In genomic region chr5:35246928-35247644, GRCh38 we compare ENCODE assay signal across 12 cellular contexts. TPM values are rescaled to one million over a fixed set of nuclear protein-coding genes. Genes with fewer than 3 reads are reported as not detected.
DNase-seq lines count a peak whose midpoint lies in the region; ATAC-seq and TF ChIP-seq lines count a peak whose summit lies in the region.
"Had no signal": no experiment of that assay in that cellular context is flagged by ENCODE, and none has a peak within 500 bp of the region (broad histone marks: within the 10 kb centered on the region; RNA-seq: fewer than 3 reads in every experiment).

No MANE protein-coding gene starts in this region.

- H3K36me3 ChIP-seq in GM06990 (ENCODE audit: control insufficient read depth, insufficient read depth, low read length) (no peaks in the 10 kb centered on the region), ovary (no peaks in the 10 kb centered on the region), esophagus muscularis mucosa (no peaks in the 10 kb centered on the region)

- no peaks in the 10 kb centered on the region for H3K36me3 Mint-ChIP-seq in activated CD8-positive, alpha-beta T cell treated with anti-CD3 and anti-CD28 coated beads, Interleukin-2, amount 10 ng/mL, durations not matched to agents 7 days and 5 days (ENCODE audit: low read depth)
- H3K36me3 Mint-ChIP-seq in T-cell = no peaks in the 10 kb centered on the region
- H3K36me3 Mint-ChIP-seq: CD8-positive, alpha-beta T cell had no signal

- H3K4me1 ChIP-seq in ovary (ENCODE audit: insufficient read depth) (peaks cover 9% of the 10 kb centered on the region), esophagus muscularis mucosa (peaks cover 0 to 13% (median 9%) of the 10 kb centered on the region in 4 donors)

- ATAC-seq in activated CD8-positive, alpha-beta T cell treated with anti-CD3 and anti-CD28 coated beads, Interleukin-2, amount 10 ng/mL, durations not matched to agents 7 days and 5 days = no peak
- ATAC-seq in T-cell (replicated peaks in 1 of 4) = no peak
- ATAC-seq: CD8-positive, alpha-beta T cell had no signal

- TF ChIP-seq EP300 in ovary (IDR thresholded peaks at IDR 0.05) (no peak), esophagus muscularis mucosa (IDR thresholded peaks at IDR 0.05) (no peak)

- DNase-seq in GM06990 (ENCODE audit: extremely low read depth, insufficient read length) = peak; percentile 13
- peak; percentile 45 for DNase-seq in RPMI7951 (ENCODE audit: low read depth)
- DNase-seq in fibroblast of villous mesenchyme (ENCODE audit: low read depth) = peak; percentile 11
- peak; percentile 39 to 78 (median 60) for DNase-seq in ovary
- DNase-seq in esophagus muscularis mucosa (ENCODE audit: extremely low spot score) = no peak
- DNase-seq in activated CD8-positive, alpha-beta T cell treated with anti-CD3 and anti-CD28 coated beads, Interleukin-2, amount 10 ng/mL, durations not matched to agents 7 days and 5 days = no peak
- no peak for DNase-seq in iPS-NIHi7 (ENCODE audit: extremely low spot score)
- no peak for DNase-seq in T-cell
- DNase-seq: activated CD4-positive, alpha-beta T cell treated with anti-CD3 and anti-CD28 coated beads, Interleukin-2, amount 10 ng/mL, durations not matched to agents 24 days and 14 days; CD8-positive, alpha-beta T cell; NCI-H1417 treated with DMSO at 0.1 percent for 48 hours; RPMI8226 had no signal

- H3K9me3 ChIP-seq in ovary (no peaks in the 10 kb centered on the region), esophagus muscularis mucosa (no peaks in the 10 kb centered on the region)

- H3K27me3 Mint-ChIP-seq in activated CD8-positive, alpha-beta T cell treated with anti-CD3 and anti-CD28 coated beads, Interleukin-2, amount 10 ng/mL, durations not matched to agents 7 days and 5 days (ENCODE audit: low read depth) = no peaks in the 10 kb centered on the region
- peaks cover 8 to 10% of the 10 kb centered on the region in 2 donors for H3K27me3 Mint-ChIP-seq in T-cell

- CTCF ChIA-PET in activated CD8-positive, alpha-beta T cell treated with anti-CD3 and anti-CD28 coated beads, Interleukin-2, amount 10 ng/mL, durations not matched to agents 7 days and 5 days (lab: Charles Lee) = no interaction called here
- CTCF ChIA-PET in T-cell (lab: Charles Lee) = no interaction called here

- H3K27ac Mint-ChIP-seq in activated CD8-positive, alpha-beta T cell treated with anti-CD3 and anti-CD28 coated beads, Interleukin-2, amount 10 ng/mL, durations not matched to agents 7 days and 5 days = no peak overlapping the region
- H3K27ac Mint-ChIP-seq in T-cell = no peak overlapping the region
- H3K27ac Mint-ChIP-seq: activated CD4-positive, alpha-beta T cell treated with anti-CD3 and anti-CD28 coated beads, Interleukin-2, amount 10 ng/mL, durations not matched to agents 24 days and 14 days; CD8-positive, alpha-beta T cell had no signal

- intact Hi-C loops in ovary (cut with DNase I) (no loop called here), esophagus muscularis mucosa (cut with DNase I) (no loop called here)

- H3K4me3 ChIP-seq in GM06990 (replicated peaks; ENCODE audit: low read depth, low read length) (no peak overlapping the region), fibroblast of villous mesenchyme (ENCODE audit: low read depth, low read length) (no peak overlapping the region), ovary (no peak overlapping the region), esophagus muscularis mucosa (no peak overlapping the region)

- H3K27ac ChIP-seq in ovary (no peak overlapping the region), esophagus muscularis mucosa (replicated peaks in 1 of 4) (no peak overlapping the region)

- no peak for TF ChIP-seq POLR2A in ovary (IDR thresholded peaks at IDR 0.05)
- no peak for TF ChIP-seq POLR2A in esophagus muscularis mucosa (IDR thresholded peaks at IDR 0.05; ENCODE audit: low read depth)

- no peaks in the 10 kb centered on the region for H3K4me1 Mint-ChIP-seq in activated CD8-positive, alpha-beta T cell treated with anti-CD3 and anti-CD28 coated beads, Interleukin-2, amount 10 ng/mL, durations not matched to agents 7 days and 5 days (ENCODE audit: low read depth)
- peaks cover 0 to 5% (median 5%) of the 10 kb centered on the region in 3 donors for H3K4me1 Mint-ChIP-seq in T-cell
- H3K4me1 Mint-ChIP-seq: activated CD4-positive, alpha-beta T cell treated with anti-CD3 and anti-CD28 coated beads, Interleukin-2, amount 10 ng/mL, durations not matched to agents 24 days and 14 days had no signal

- POLR2A ChIA-PET in activated CD8-positive, alpha-beta T cell treated with anti-CD3 and anti-CD28 coated beads, Interleukin-2, amount 10 ng/mL, durations not matched to agents 7 days and 5 days (lab: Charles Lee) = no interaction called here
- POLR2A ChIA-PET in T-cell (lab: Charles Lee) = no interaction called here

- no peaks in the 10 kb centered on the region for H3K9me3 Mint-ChIP-seq in activated CD8-positive, alpha-beta T cell treated with anti-CD3 and anti-CD28 coated beads, Interleukin-2, amount 10 ng/mL, durations not matched to agents 7 days and 5 days (ENCODE audit: insufficient read depth)
- peaks cover 0 to 9% (median under 1%) of the 10 kb centered on the region in 3 donors for H3K9me3 Mint-ChIP-seq in T-cell
- H3K9me3 Mint-ChIP-seq: activated CD4-positive, alpha-beta T cell treated with anti-CD3 and anti-CD28 coated beads, Interleukin-2, amount 10 ng/mL, durations not matched to agents 24 days and 14 days had no signal

- H3K27me3 ChIP-seq in GM06990 (replicated peaks; ENCODE audit: control insufficient read depth, insufficient read depth, low read length) (no peaks in the 10 kb centered on the region), ovary (no peaks in the 10 kb centered on the region), esophagus muscularis mucosa (no peaks in the 10 kb centered on the region)

- no peak for TF ChIP-seq CTCF in GM06990 (IDR thresholded peaks at IDR 0.05; ENCODE audit: insufficient read depth, low read length, poor library complexity, severe bottlenecking)
- TF ChIP-seq CTCF in fibroblast of villous mesenchyme (IDR thresholded peaks at IDR 0.05; ENCODE audit: insufficient read depth, low read depth, low read length) = no peak
- no peak for TF ChIP-seq CTCF in ovary (IDR thresholded peaks at IDR 0.05)
- no peak for TF ChIP-seq CTCF in esophagus muscularis mucosa (IDR thresholded peaks at IDR 0.05)

- 31 to 35% (median 35%) methylated on average over 6 of the region's 6 CpGs for WGBS in ovary, 3 donors
- WGBS in esophagus muscularis mucosa = 35% methylated on average over 6 of the region's 6 CpGs

- no peak overlapping the region for H3K4me3 Mint-ChIP-seq in activated CD8-positive, alpha-beta T cell treated with anti-CD3 and anti-CD28 coated beads, Interleukin-2, amount 10 ng/mL, durations not matched to agents 7 days and 5 days
- H3K4me3 Mint-ChIP-seq in T-cell = no peak overlapping the region
- H3K4me3 Mint-ChIP-seq: activated CD4-positive, alpha-beta T cell treated with anti-CD3 and anti-CD28 coated beads, Interleukin-2, amount 10 ng/mL, durations not matched to agents 24 days and 14 days; CD8-positive, alpha-beta T cell had no signal

RNA-seq across cellular contexts. Expression of gene PRLR, which starts 16.8 kb away (rescaled TPM):
- 0.10 and 0.12 TPM in 2 replicates for total RNA-seq in RPMI7951 (2014; rRNA removed; shearing (Covaris generic))
- total RNA-seq in fibroblast of villous mesenchyme (0.97 and 3.5 TPM in 2 replicates), ovary (10 to 100 TPM in 3 of 7 donors, 1 to 10 TPM in 4; 3.2 to 18.5 (median 8.1) TPM), esophagus muscularis mucosa (1 to 10 TPM in 1 of 4 donors, under 1 TPM in 3; 0.66 to 1.7 (median 0.79) TPM), T-cell (under 1 TPM in 3 of 5 donors, not detected in 2; 0.16 to 0.23 (median 0.23) TPM)
- 10 to 100 TPM in 1 of 2 donors, 1 to 10 TPM in 1; 1.8 to 24.5 TPM for polyA plus RNA-seq in ovary
- not detected for total RNA-seq in activated CD8-positive, alpha-beta T cell treated with anti-CD3 and anti-CD28 coated beads, Interleukin-2, amount 10 ng/mL, durations not matched to agents 7 days and 5 days
- total RNA-seq: activated CD4-positive, alpha-beta T cell treated with anti-CD3 and anti-CD28 coated beads, Interleukin-2, amount 10 ng/mL, durations not matched to agents 24 days and 14 days; CD8-positive, alpha-beta T cell had no signal

Comparison
In these comparisons a context has a peak if more than half of its experiments do, and no peak if none do; other contexts are left out.
1. DNase-seq: peak in GM06990 (single experiment), RPMI7951 (single experiment), fibroblast of villous mesenchyme (single experiment) and ovary (5 of 5); none in esophagus muscularis mucosa (single experiment), activated CD8-positive, alpha-beta T cell treated with anti-CD3 and anti-CD28 coated beads, Interleukin-2, amount 10 ng/mL, durations not matched to agents 7 days and 5 days (single experiment), iPS-NIHi7 (single experiment) and T-cell (0 of 34).